In genomic region chr6:33161354-33162320, GRCh38 we compare ENCODE assay signal across 8 cellular contexts. TPM values are rescaled to one million over a fixed set of nuclear protein-coding genes. Genes with fewer than 3 reads are reported as not detected.
DNase-seq lines count a peak whose midpoint lies in the region.

No MANE protein-coding gene starts in this region.

- H3K36me3 ChIP-seq in HUES48 (ENCODE audit: control insufficient read depth, insufficient read depth, low read length): no peaks in the 10 kb centered on the region
- no peaks in the 10 kb centered on the region for H3K36me3 ChIP-seq in SK-N-MC (ENCODE audit: insufficient read depth, low read length)

- H3K9me3 ChIP-seq in HUES48 (ENCODE audit: control insufficient read depth, insufficient read depth, low read length): no peaks in the 10 kb centered on the region
- H3K9me3 ChIP-seq in SK-N-MC (ENCODE audit: low read depth, low read length): no peaks in the 10 kb centered on the region

- peak overlapping the region; percentile 67 for H3K4me3 ChIP-seq in HUES48 (ENCODE audit: low read depth, low read length)
- peak overlapping the region; percentile 74 for H3K4me3 ChIP-seq in SK-N-MC

- H3K36me3 Mint-ChIP-seq in activated naive CD4-positive, alpha-beta T cell treated with anti-CD3 and anti-CD28 coated beads for 36 hours (ENCODE audit: low read depth): no peaks in the 10 kb centered on the region

- H3K4me1 ChIP-seq in HUES48 (ENCODE audit: control insufficient read depth, insufficient read depth, low read length): no peaks in the 10 kb centered on the region; the same call in 1 of the 2 replicates

- no peaks in the 10 kb centered on the region for H3K27me3 Mint-ChIP-seq in activated naive CD4-positive, alpha-beta T cell treated with anti-CD3 and anti-CD28 coated beads for 36 hours (ENCODE audit: low read depth)

- H3K4me3 Mint-ChIP-seq in activated naive CD4-positive, alpha-beta T cell treated with anti-CD3 and anti-CD28 coated beads for 36 hours: peak overlapping the region; percentile 78

- no peak overlapping the region for H3K27ac ChIP-seq in HUES48 (ENCODE audit: low read depth, low read length)
- H3K27ac ChIP-seq in SK-N-MC: no peak overlapping the region
- no peak overlapping the region for H3K27ac ChIP-seq in substantia nigra (ENCODE audit: low read depth, low read length, poor library complexity, severe bottlenecking)

- intact Hi-C loops in activated naive CD4-positive, alpha-beta T cell treated with anti-CD3 and anti-CD28 coated beads for 36 hours (cut with micrococcal nuclease): loop anchor here (1.0 to 5.0 kb wide), 3 partner anchors 36 to 87 kb away; no protein-coding TSS in a partner anchor

- H3K9ac ChIP-seq in HUES48 (ENCODE audit: low read depth, low read length) (peak overlapping the region; percentile 64), SK-N-MC (ENCODE audit: insufficient read length) (peak overlapping the region; percentile 83)

- peaks cover 12% of the 10 kb centered on the region for H3K4me1 Mint-ChIP-seq in activated naive CD4-positive, alpha-beta T cell treated with anti-CD3 and anti-CD28 coated beads for 36 hours (ENCODE audit: low read depth)

- H3K27ac Mint-ChIP-seq in activated naive CD4-positive, alpha-beta T cell treated with anti-CD3 and anti-CD28 coated beads for 36 hours: no peak overlapping the region

- no peaks in the 10 kb centered on the region for H3K9me3 Mint-ChIP-seq in activated naive CD4-positive, alpha-beta T cell treated with anti-CD3 and anti-CD28 coated beads for 36 hours

- H3K27me3 ChIP-seq in HUES48 (ENCODE audit: control insufficient read depth, insufficient read depth, low read length): peaks cover 10% of the 10 kb centered on the region

- CTCF ChIA-PET in activated naive CD4-positive, alpha-beta T cell treated with anti-CD3 and anti-CD28 coated beads for 36 hours (lab: Charles Lee): interaction anchor here (0.7 to 6.2 kb wide), 10 partner anchors 12 to 200 kb away, joined by 3 to 57 read pairs (median 3); no protein-coding TSS in a partner anchor

- DNase-seq in NCI-H2081 (lab: John Stamatoyannopoulos, UW): peak; percentile 49 to 52
- no peak for DNase-seq in NCI-H2081 treated with DMSO at 0.1 percent for 48 hours (lab: John Stamatoyannopoulos, UW)
- no peak for DNase-seq in SK-N-MC (ENCODE audit: low read depth, low spot score)
- DNase-seq in activated naive CD4-positive, alpha-beta T cell treated with anti-CD3 and anti-CD28 coated beads for 36 hours: peak; percentile 85
- DNase-seq in globus pallidus (ENCODE audit: low spot score): peak; percentile 68
- DNase-seq in occipital lobe (lab: John Stamatoyannopoulos, UW): peak; percentile 24
- DNase-seq in substantia nigra (lab: John Stamatoyannopoulos, UW): peak in 47 of 49 donors; percentile 13 to 84 (median 57)

RNA-seq across cellular contexts. Expression of gene COL11A2, which starts 30.6 kb away (rescaled TPM):
- 1 to 10 TPM in 1 of 2 experiments, under 1 TPM in 1; 0.88 to 1.4 TPM for total RNA-seq in activated naive CD4-positive, alpha-beta T cell treated with anti-CD3 and anti-CD28 coated beads for 36 hours
- total RNA-seq in occipital lobe: 0.94 TPM

RNA-seq across cellular contexts. Expression of gene RXRB, which starts 38.8 kb away (rescaled TPM):
- total RNA-seq in activated naive CD4-positive, alpha-beta T cell treated with anti-CD3 and anti-CD28 coated beads for 36 hours: 10 to 100 TPM; 50.4 to 50.6 TPM
- 22.6 TPM for total RNA-seq in occipital lobe

RNA-seq across cellular contexts. Expression of gene SLC39A7, which starts 39.0 kb away (rescaled TPM):
- total RNA-seq in activated naive CD4-positive, alpha-beta T cell treated with anti-CD3 and anti-CD28 coated beads for 36 hours: 10 to 100 TPM; 35.9 to 39.5 TPM
- total RNA-seq in occipital lobe: 34.8 TPM

RNA-seq across cellular contexts. Expression of gene HSD17B8, which starts 42.8 kb away (rescaled TPM):
- 10 to 100 TPM; 31.3 to 33.5 TPM for total RNA-seq in activated naive CD4-positive, alpha-beta T cell treated with anti-CD3 and anti-CD28 coated beads for 36 hours
- total RNA-seq in occipital lobe: 4.5 TPM

RNA-seq across cellular contexts. Expression of gene RING1, which starts 46.7 kb away (rescaled TPM):
- 10 to 100 TPM; 17.1 to 18.2 TPM for total RNA-seq in activated naive CD4-positive, alpha-beta T cell treated with anti-CD3 and anti-CD28 coated beads for 36 hours
- total RNA-seq in occipital lobe: 20.6 TPM

Comparison
In these comparisons a context has a peak if more than half of its experiments do, and no peak if none do; other contexts are left out.
1. DNase-seq: peak in NCI-H2081 (2 of 2), activated naive CD4-positive, alpha-beta T cell treated with anti-CD3 and anti-CD28 coated beads for 36 hours (single experiment), globus pallidus (single experiment), occipital lobe (single experiment) and substantia nigra (47 of 49); none in NCI-H2081 treated with DMSO at 0.1 percent for 48 hours (single experiment) and SK-N-MC (single experiment).